8 cellular contexts compared by ENCODE assay signal in the genomic region with DNA sequence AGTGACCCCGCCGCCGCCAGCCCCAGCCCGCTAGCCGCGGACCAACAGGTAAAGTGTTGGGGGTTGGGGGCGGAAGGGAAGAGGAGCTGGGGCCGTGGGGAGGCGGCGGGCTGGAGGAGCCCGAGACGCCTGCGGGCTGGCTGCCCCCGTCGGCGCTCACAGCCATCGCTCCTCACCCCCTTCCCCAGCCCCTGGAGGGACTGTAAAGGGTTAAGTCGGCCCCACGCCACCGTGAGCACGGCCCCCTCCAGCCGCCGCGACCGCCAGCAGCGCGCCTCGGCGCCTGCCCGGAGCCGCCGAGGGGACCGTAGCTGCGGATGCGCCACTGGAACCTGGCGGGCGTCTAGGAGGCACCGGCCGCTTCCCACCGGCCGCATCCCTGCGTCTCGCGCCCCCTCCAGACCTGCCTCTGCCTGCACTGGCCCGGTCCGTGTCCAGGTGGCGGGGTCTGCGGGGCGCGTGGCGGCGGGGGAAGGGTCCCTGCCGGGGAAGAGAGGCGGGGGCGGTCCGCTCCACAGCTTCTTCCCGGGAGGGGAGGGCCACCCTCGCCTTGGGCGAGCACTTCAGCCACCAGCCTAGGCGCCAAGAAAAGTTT. TPM values are rescaled to one million over a fixed set of nuclear protein-coding genes. Genes with fewer than 3 reads are reported as not detected.
DNase-seq lines count a peak whose midpoint lies in the region; ATAC-seq and TF ChIP-seq lines count a peak whose summit lies in the region.

No MANE protein-coding gene starts in this region.

- no peaks in the 10 kb centered on the region for H3K36me3 ChIP-seq in Loucy (ENCODE audit: insufficient read depth, low read length)
- no peaks in the 10 kb centered on the region for H3K36me3 ChIP-seq in heart right ventricle
- H3K36me3 ChIP-seq in rectal smooth muscle tissue (ENCODE audit: control insufficient read depth, insufficient read depth, low read length): no peaks in the 10 kb centered on the region

- no peak for TF ChIP-seq CTCF in Loucy (conservative IDR thresholded peaks at IDR 0.05; ENCODE audit: low read length)
- TF ChIP-seq CTCF in heart right ventricle (IDR thresholded peaks at IDR 0.05): no peak

- H3K36me3 Mint-ChIP-seq in activated naive CD4-positive, alpha-beta T cell treated with anti-CD3 and anti-CD28 coated beads for 36 hours (ENCODE audit: low read depth): peaks cover 3% of the 10 kb centered on the region

- peak; percentile 64 for DNase-seq in DMS53 (lab: John Stamatoyannopoulos, UW)
- DNase-seq in activated naive CD4-positive, alpha-beta T cell treated with anti-CD3 and anti-CD28 coated beads for 36 hours: peak; percentile 12
- DNase-seq in heart right ventricle: peak; percentile 5 to 15
- no peak for DNase-seq in mesenteric fat pad (ENCODE audit: low spot score)

- H3K9me3 Mint-ChIP-seq in activated naive CD4-positive, alpha-beta T cell treated with anti-CD3 and anti-CD28 coated beads for 36 hours: no peaks in the 10 kb centered on the region

- intact Hi-C loops in activated naive CD4-positive, alpha-beta T cell treated with anti-CD3 and anti-CD28 coated beads for 36 hours (cut with micrococcal nuclease): loop anchor here (1.0 to 10.0 kb wide), 15 partner anchors 19 to 678 kb away; a partner anchor contains a TSS
- intact Hi-C loops in heart right ventricle (cut with DNase I): loop anchor here in 2 of 10 donors (5.0 kb wide), 2 partner anchors 364 to 1546 kb away; no protein-coding TSS in a partner anchor

- no peaks in the 10 kb centered on the region for H3K9me2 ChIP-seq in Loucy (replicated peaks; ENCODE audit: low read depth, low read length)

- H3K9me3 ChIP-seq in Loucy (ENCODE audit: insufficient read depth, low read depth, low read length): no peaks in the 10 kb centered on the region
- no peaks in the 10 kb centered on the region for H3K9me3 ChIP-seq in heart right ventricle

- no peak overlapping the region for H3K27ac Mint-ChIP-seq in activated naive CD4-positive, alpha-beta T cell treated with anti-CD3 and anti-CD28 coated beads for 36 hours

- H3K4me1 Mint-ChIP-seq in activated naive CD4-positive, alpha-beta T cell treated with anti-CD3 and anti-CD28 coated beads for 36 hours (ENCODE audit: low read depth): peaks cover 9% of the 10 kb centered on the region

- WGBS in heart right ventricle, 2 donors: 1% methylated on average over 55 to 60 of the region's 60 CpGs

- peak overlapping the region; percentile 91 for H3K9ac ChIP-seq in Loucy (ENCODE audit: low read depth, low read length, poor library complexity, severe bottlenecking)
- H3K9ac ChIP-seq in rectal smooth muscle tissue (ENCODE audit: low read length): no peak overlapping the region

- CTCF ChIA-PET in activated naive CD4-positive, alpha-beta T cell treated with anti-CD3 and anti-CD28 coated beads for 36 hours (lab: Charles Lee): interaction anchor here (0.6 to 3.4 kb wide), 16 partner anchors 7 to 1473 kb away, joined by 3 to 14 read pairs (median 4); no protein-coding TSS in a partner anchor

- H3K27me3 ChIP-seq in Loucy (ENCODE audit: insufficient read depth, low read length, poor library complexity, severe bottlenecking) (no peaks in the 10 kb centered on the region), heart right ventricle (peaks cover 0 to 69% (median 37%) of the 10 kb centered on the region in 7 donors), rectal smooth muscle tissue (ENCODE audit: control insufficient read depth, insufficient read depth, low read length) (no peaks in the 10 kb centered on the region)

- H4K20me1 ChIP-seq in Loucy (ENCODE audit: insufficient read depth, low read length, poor library complexity, severe bottlenecking): peaks cover 42% of the 10 kb centered on the region

- ATAC-seq in GM21529 (IDR thresholded peaks at IDR 0.05; ENCODE audit: unreplicated experiment) (peak; percentile 23), heart right ventricle (peak; percentile 2 to 63 (median 32)), HG03139 (IDR thresholded peaks at IDR 0.05; ENCODE audit: unreplicated experiment) (no peak)

- H3K27me3 Mint-ChIP-seq in activated naive CD4-positive, alpha-beta T cell treated with anti-CD3 and anti-CD28 coated beads for 36 hours (ENCODE audit: low read depth): peaks cover 44% of the 10 kb centered on the region

- H3K27ac ChIP-seq in heart right ventricle (peak overlapping the region in 4 of 10 donors; percentile 8 to 65 (median 45)), rectal smooth muscle tissue (ENCODE audit: low read depth, low read length) (no peak overlapping the region)

- H3F3A ChIP-seq in Loucy (ENCODE audit: low read depth): no peaks in the 10 kb centered on the region

- peak overlapping the region; percentile 82 for H3K4me3 Mint-ChIP-seq in activated naive CD4-positive, alpha-beta T cell treated with anti-CD3 and anti-CD28 coated beads for 36 hours

- peaks cover 28% of the 10 kb centered on the region for H3K4me1 ChIP-seq in Loucy (ENCODE audit: insufficient read depth, low read length, poor library complexity, severe bottlenecking)
- peaks cover 0 to 27% (median 15%) of the 10 kb centered on the region in 9 donors for H3K4me1 ChIP-seq in heart right ventricle
- no peaks in the 10 kb centered on the region for H3K4me1 ChIP-seq in rectal smooth muscle tissue (ENCODE audit: control insufficient read depth, insufficient read depth, low read length)

- H2AFZ ChIP-seq in Loucy (ENCODE audit: low read length): peak overlapping the region; percentile 95

- peaks cover 60% of the 10 kb centered on the region for H3K79me2 ChIP-seq in Loucy (ENCODE audit: insufficient read depth, low read length)

- H3K4me2 ChIP-seq in Loucy (ENCODE audit: low read depth, low read length, poor library complexity, severe bottlenecking): peak overlapping the region; percentile 94

- peak overlapping the region; percentile 99 for H3K4me3 ChIP-seq in Loucy (ENCODE audit: low read length, poor library complexity, severe bottlenecking)
- peak overlapping the region; percentile 37 to 75 (median 66) for H3K4me3 ChIP-seq in heart right ventricle
- peak overlapping the region; percentile 63 for H3K4me3 ChIP-seq in rectal smooth muscle tissue (ENCODE audit: low read length)

RNA-seq across cellular contexts. Expression of a gene that starts 0.5 kb away (rescaled TPM):
- total RNA-seq in activated naive CD4-positive, alpha-beta T cell treated with anti-CD3 and anti-CD28 coated beads for 36 hours: 1 to 10 TPM; 1.4 to 2.0 TPM
- total RNA-seq in heart right ventricle (1 to 10 TPM in 5 of 10 donors, under 1 TPM in 5; 0.05 to 4.5 (median 0.98) TPM), mesenteric fat pad (0.48 TPM)
- under 1 TPM; 0.03 to 0.07 TPM for polyA plus RNA-seq in heart right ventricle
